ENCODE assay signal across 3 cellular contexts in genomic region chr6:9924971-9925370, GRCh38.
A peak's percentile ranks its signal among the peaks of the same experiment; 100 is the strongest.
TF ChIP-seq lines count a peak whose summit lies in the region.

No MANE protein-coding gene starts in this region.

TF ChIP-seq in HepG2, 621 proteins besides CTCF, POLR2A, EP300 and RAD21:
- TF ChIP-seq ZHX2 (IDR thresholded peaks at IDR 0.05; ENCODE audit: low read depth), result no peak
- no peak for TF ChIP-seq ZHX2 (CRISPR knock-in tag; IDR thresholded peaks at IDR 0.05; ENCODE audit: borderline replicate concordance)
- no peak for TF ChIP-seq FOXC1 (CRISPR knock-in tag; IDR thresholded peaks at IDR 0.05; ENCODE audit: borderline replicate concordance)
- TF ChIP-seq ZNF770 (CRISPR knock-in tag; IDR thresholded peaks at IDR 0.05), result peak; percentile 83
- TF ChIP-seq HNRNPUL1 (IDR thresholded peaks at IDR 0.05; ENCODE audit: low read depth, low read length), result no peak

TF ChIP-seq in IMR-90, 13 proteins besides CTCF, POLR2A, EP300 and RAD21:
- TF ChIP-seq RCOR1 (IDR thresholded peaks at IDR 0.05; ENCODE audit: insufficient replicate concordance, low read length), result no peak
- TF ChIP-seq ELK1 (IDR thresholded peaks at IDR 0.05; ENCODE audit: borderline replicate concordance, low read depth, low read length), result no peak
- no peak for TF ChIP-seq MAZ (IDR thresholded peaks at IDR 0.05; ENCODE audit: borderline replicate concordance, low read depth, low read length)
- TF ChIP-seq FOS (IDR thresholded peaks at IDR 0.05; ENCODE audit: low read depth, low read length), result no peak

TF ChIP-seq in H1, 55 proteins besides CTCF, POLR2A, EP300 and RAD21:
- TF ChIP-seq TAF7 (optimal IDR thresholded peaks at IDR 0.05; ENCODE audit: borderline replicate concordance, low read depth, low read length) (no peak), YY1 (IDR thresholded peaks at IDR 0.05; ENCODE audit: low read depth, low read length) (0 out of 2 replicates have a peak, but pooled peaks have one; percentile 35)
